In the genomic region with DNA sequence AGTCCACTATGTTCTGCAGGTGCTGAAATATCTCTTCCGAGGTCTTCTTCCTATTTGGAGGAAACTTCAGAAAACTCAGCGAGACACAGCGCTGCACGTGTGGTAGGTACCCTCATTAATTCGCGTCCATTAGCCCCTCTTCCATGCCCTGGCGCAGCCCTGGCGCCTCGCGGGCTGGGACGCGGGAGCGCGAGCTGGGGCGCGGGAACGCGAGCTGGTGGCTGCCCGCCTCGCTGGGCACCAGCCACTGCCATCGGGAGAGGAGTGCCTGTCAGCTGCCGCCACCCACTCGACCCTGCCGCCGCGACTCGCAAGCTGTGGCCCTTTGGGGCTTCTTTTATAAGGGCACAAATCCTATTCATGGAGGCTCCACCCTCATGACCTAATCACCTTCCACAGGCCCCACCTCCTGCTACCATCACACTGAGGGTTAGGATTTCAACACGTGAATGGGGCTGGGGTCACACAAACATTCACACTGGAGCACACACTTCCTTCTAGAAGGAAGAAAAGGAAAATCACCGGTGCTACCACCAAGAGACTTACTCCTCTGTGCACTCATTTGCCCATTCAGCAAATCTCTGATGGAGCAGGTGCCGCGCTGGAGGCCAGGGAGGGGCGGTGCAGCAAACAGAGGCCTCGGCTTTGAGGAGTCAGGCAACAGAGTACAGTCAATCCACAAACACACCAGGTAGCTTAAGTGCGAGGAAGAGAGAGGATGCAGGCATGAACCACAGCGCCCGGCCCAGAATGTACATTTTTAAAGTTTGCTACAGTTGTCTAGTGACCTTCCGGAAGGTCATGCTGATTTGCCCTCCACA, we compare ENCODE assay signal across 29 cellular contexts.
"Had no signal": no experiment of that assay in that cellular context is flagged by ENCODE, and none has a peak within 500 bp of the region (broad histone marks: within the 10 kb centered on the region; RNA-seq: fewer than 3 reads in every experiment).

No MANE protein-coding gene starts in this region.

- H3K4me1 ChIP-seq: Peyer's patch had no signal

- FAIRE-seq: TTC549 had no signal

- H3K36me3 ChIP-seq: brain microvascular endothelial cell, Peyer's patch had no signal

- H3K27ac ChIP-seq: brain microvascular endothelial cell, Peyer's patch had no signal

- DNase-seq: activated B cell treated with CpG ODN at 0.5 μM for 24 hours; activated CD4-positive, alpha-beta memory T cell treated with anti-CD3 and anti-CD28 coated beads, Interleukin-2, amount 10 ng/mL, durations not matched to agents 7 days and 5 days; activated CD4-positive, alpha-beta T cell treated with anti-CD3 and anti-CD28 coated beads for 4 hours; activated CD4-positive, CD25-positive, alpha-beta regulatory T cell treated with anti-CD3 and anti-CD28 coated beads, Interleukin-2, amount 50 U/mL, for 72 hours; activated CD8-positive, alpha-beta memory T cell treated with anti-CD3 and anti-CD28 coated beads for 24 hours; activated CD8-positive, alpha-beta memory T cell treated with anti-CD3 and anti-CD28 coated beads, Interleukin-2, amount 10 ng/mL, durations not matched to agents 7 days and 5 days; activated CD8-positive, alpha-beta memory T cell treated with anti-CD3 and anti-CD28 coated beads, Interleukin-2, amount 50 U/mL, for 48 hours; activated effector memory CD4-positive, alpha-beta T cell treated with Interleukin-2 at 50 U/mL for 16 hours; activated naive CD4-positive, alpha-beta T cell treated with anti-CD3 and anti-CD28 coated beads, Interleukin-2, amount 10 ng/mL, durations not matched to agents 7 days and 5 days; activated naive CD8-positive, alpha-beta T cell treated with anti-CD3 and anti-CD28 coated beads, Interleukin-2, amount 50 U/mL, for 24 hours; activated T-cell treated with anti-CD3 and anti-CD28 coated beads, Interleukin-2, amount 50 U/mL, for 48 hours; anterior cingulate cortex; brain microvascular endothelial cell; MM.1S; MV-4-11; NCI-H1092; NCI-H1436 treated with DMSO at 0.1 percent for 48 hours; NCI-H1694 treated with DMSO at 0.1 percent for 48 hours; NCI-H2029; NCI-H345; NCI-H526; NCI-H748 treated with DMSO at 0.1 percent for 48 hours; NK-92 treated with Interleukin-12 subunit alpha and Interleukin-12 subunit beta, amount 100 ng/mL, for 24 hours; PC-3; Peyer's patch; RPMI8226; SIG-M5; SW 1271 had no signal

- H3K4me3 ChIP-seq: Peyer's patch had no signal

- ATAC-seq: activated CD8-positive, alpha-beta memory T cell treated with anti-CD3 and anti-CD28 coated beads, Interleukin-2, amount 10 ng/mL, durations not matched to agents 7 days and 5 days; activated naive CD8-positive, alpha-beta T cell treated with anti-CD3 and anti-CD28 coated beads, Interleukin-2, amount 50 U/mL, for 24 hours; PC-3 had no signal

- H3K27me3 ChIP-seq: brain microvascular endothelial cell, Peyer's patch had no signal
